In genomic region chr22:36375071-36375980, GRCh38 we compare ENCODE assay signal across 8 cellular contexts. TPM values are rescaled to one million over a fixed set of nuclear protein-coding genes. Genes with fewer than 3 reads are reported as not detected.
DNase-seq lines count a peak whose midpoint lies in the region; ATAC-seq and TF ChIP-seq lines count a peak whose summit lies in the region.

No MANE protein-coding gene starts in this region.

- CTCF ChIA-PET in HEK293 (lab: Yijun Ruan, JAX) = interaction anchor here (0.6 to 2.5 kb wide), 2 partner anchors 95 to 98 kb away, joined by 3 to 7 read pairs; no protein-coding TSS in a partner anchor
- CTCF ChIA-PET in activated CD4-positive, alpha-beta memory T cell treated with anti-CD3 and anti-CD28 coated beads, Interleukin-2, amount 10 ng/mL, durations not matched to agents 7 days and 5 days (lab: Charles Lee) = interaction anchor here (0.8 to 5.4 kb wide), 8 partner anchors 10 to 95 kb away, joined by 3 to 31 read pairs (median 4); no protein-coding TSS in a partner anchor

- H3K27ac ChIP-seq in HEK293 (ENCODE audit: extremely low read depth, low read depth, low read length) = no peak overlapping the region
- H3K27ac ChIP-seq in foreskin keratinocyte = peak overlapping the region; percentile 49
- peak overlapping the region; percentile 79 to 100 (median 98) for H3K27ac ChIP-seq in spleen

- H3K27me3 ChIP-seq in foreskin keratinocyte (no peaks in the 10 kb centered on the region), spleen (replicated peaks in 1 of 7) (no peaks in the 10 kb centered on the region), BE2C (no peaks in the 10 kb centered on the region)

- no peak for ATAC-seq in foreskin keratinocyte

- intact Hi-C loops in spleen (cut with DNase I; ENCODE audit: low total_unique reads) = no loop called here

- no peaks in the 10 kb centered on the region for H3K9me3 Mint-ChIP-seq in activated CD4-positive, alpha-beta memory T cell treated with anti-CD3 and anti-CD28 coated beads, Interleukin-2, amount 10 ng/mL, durations not matched to agents 7 days and 5 days

- H3K9me3 ChIP-seq in HEK293 (ENCODE audit: control insufficient read depth, insufficient read depth, low read depth, low read length) = no peaks in the 10 kb centered on the region
- H3K9me3 ChIP-seq in spleen = no peaks in the 10 kb centered on the region
- H3K9me3 ChIP-seq in BE2C = no peaks in the 10 kb centered on the region

- H3K4me1 Mint-ChIP-seq in activated CD4-positive, alpha-beta memory T cell treated with anti-CD3 and anti-CD28 coated beads, Interleukin-2, amount 10 ng/mL, durations not matched to agents 7 days and 5 days = peaks cover 97% of the 10 kb centered on the region

- DNase-seq in activated CD4-positive, alpha-beta memory T cell treated with anti-CD3 and anti-CD28 coated beads, Interleukin-2, amount 10 ng/mL, durations not matched to agents 7 days and 5 days = no peak
- DNase-seq in foreskin keratinocyte = peak in 1 of 2 donors; percentile 66
- no peak for DNase-seq in spleen
- no peak for DNase-seq in BE2C
- no peak for DNase-seq in kidney glomerular epithelial cell (lab: John Stamatoyannopoulos, UW)
- no peak for DNase-seq in HuH-7 (ENCODE audit: low spot score)
- DNase-seq in SIG-M5 treated with dmso at 0.1 percent for 504 hours (lab: John Stamatoyannopoulos, UW; ENCODE audit: unreplicated experiment) = no peak

- WGBS in spleen, 5 donors = 55 to 60% (median 57%) methylated on average over 7 to 9 of the region's 9 CpGs

- H3K36me3 Mint-ChIP-seq in activated CD4-positive, alpha-beta memory T cell treated with anti-CD3 and anti-CD28 coated beads, Interleukin-2, amount 10 ng/mL, durations not matched to agents 7 days and 5 days (ENCODE audit: low read depth) = peaks cover 86% of the 10 kb centered on the region

- no peak for TF ChIP-seq POLR2A in spleen (IDR thresholded peaks at IDR 0.05)

- POLR2A ChIA-PET in HEK293 (lab: Yijun Ruan, JAX) = interaction anchor here (1.3 to 6.0 kb wide), 3 partner anchors 10 to 95 kb away, joined by 3 to 33 read pairs (median 4); partner anchors contain the start of gene MYH9
- POLR2A ChIA-PET in activated CD4-positive, alpha-beta memory T cell treated with anti-CD3 and anti-CD28 coated beads, Interleukin-2, amount 10 ng/mL, durations not matched to agents 7 days and 5 days (lab: Charles Lee) = interaction anchor here (0.6 to 14.4 kb wide), 6 partner anchors 11 to 120 kb away, joined by 4 to 262 read pairs (median 50); partner anchors contain the start of gene MYH9

- peaks cover 8 to 10% of the 10 kb centered on the region in 2 experiments; a peak in 2 of 3 replicates for H3K36me3 ChIP-seq in HEK293 (ENCODE audit: control insufficient read depth in 2 of 2, insufficient read depth in 1 of 2, low read length in 2 of 2)
- peaks cover 0 to 66% (median 7%) of the 10 kb centered on the region in 6 donors for H3K36me3 ChIP-seq in spleen
- no peaks in the 10 kb centered on the region; the same call in 1 of the 2 replicates for H3K36me3 ChIP-seq in BE2C

- H3K4me1 ChIP-seq in HEK293 (ENCODE audit: control insufficient read depth, insufficient read depth, low read length) = peaks cover 13% of the 10 kb centered on the region
- peaks cover 74% of the 10 kb centered on the region for H3K4me1 ChIP-seq in foreskin keratinocyte
- peaks cover 95 to 100% (median 100%) of the 10 kb centered on the region in 6 donors for H3K4me1 ChIP-seq in spleen
- peaks cover 8% of the 10 kb centered on the region for H3K4me1 ChIP-seq in BE2C

- TF ChIP-seq CTCF in HEK293 (tag by site-specific recombination; IDR thresholded peaks at IDR 0.05) (no peak), foreskin keratinocyte (conservative IDR thresholded peaks at IDR 0.05) (no peak), spleen (IDR thresholded peaks at IDR 0.05 in 8 of 11, conservative IDR thresholded peaks at IDR 0.05 in 3 of 11) (no peak), BE2C (IDR thresholded peaks at IDR 0.05; ENCODE audit: low read depth, low read length) (no peak)

- H3K4me3 ChIP-seq in HEK293 (ENCODE audit: low read depth, low read length) = no peak overlapping the region
- peak overlapping the region in 1 of 8 donors; percentile 52 for H3K4me3 ChIP-seq in spleen
- H3K4me3 ChIP-seq in BE2C (ENCODE audit: low read depth, low read length) = no peak overlapping the region

- peak overlapping the region; percentile 45 for H3K4me3 Mint-ChIP-seq in activated CD4-positive, alpha-beta memory T cell treated with anti-CD3 and anti-CD28 coated beads, Interleukin-2, amount 10 ng/mL, durations not matched to agents 7 days and 5 days

- no peaks in the 10 kb centered on the region for H3K27me3 Mint-ChIP-seq in activated CD4-positive, alpha-beta memory T cell treated with anti-CD3 and anti-CD28 coated beads, Interleukin-2, amount 10 ng/mL, durations not matched to agents 7 days and 5 days

- H3K27ac Mint-ChIP-seq in activated CD4-positive, alpha-beta memory T cell treated with anti-CD3 and anti-CD28 coated beads, Interleukin-2, amount 10 ng/mL, durations not matched to agents 7 days and 5 days = peak overlapping the region; percentile 84

TF ChIP-seq in HEK293, 187 proteins besides CTCF, POLR2A, EP300 and RAD21:
- no peak for TF ChIP-seq ZNF16 (tag by site-specific recombination; IDR thresholded peaks at IDR 0.05; ENCODE audit: low read depth)
- 0 out of 2 replicates have a peak, but pooled peaks have one; percentile 9 for TF ChIP-seq ZIC2 (tag by site-specific recombination; IDR thresholded peaks at IDR 0.05)
- TF ChIP-seq ZNF664 (tag by site-specific recombination; IDR thresholded peaks at IDR 0.05) = peak; percentile 81
- peak; percentile 97 for TF ChIP-seq ZNF449 (tag by site-specific recombination; IDR thresholded peaks at IDR 0.05)
TF ChIP-seq in HEK293: peak in this region for 3.

RNA-seq across cellular contexts. Expression of gene MYH9, which starts 12.4 kb away (rescaled TPM):
- 100 to 1,000 TPM; 840 to 865 TPM for total RNA-seq in activated CD4-positive, alpha-beta memory T cell treated with anti-CD3 and anti-CD28 coated beads, Interleukin-2, amount 10 ng/mL, durations not matched to agents 7 days and 5 days
- 926 and 995 TPM in 2 replicates for total RNA-seq in foreskin keratinocyte
- polyA plus RNA-seq in foreskin keratinocyte = 295 and 315 TPM in 2 replicates
- total RNA-seq in spleen = 1,000 to 10,000 TPM in 4 of 7 donors, 100 to 1,000 TPM in 3; 575 to 1,376 (median 1,013) TPM
- 100 to 1,000 TPM in 1 of 3 donors, 10 to 100 TPM in 2; 59.8 to 166 (median 71.1) TPM for polyA plus RNA-seq in spleen
- polyA plus RNA-seq in BE2C (2012; ENCODE audit: insufficient read depth, insufficient read length, low read depth) = 101 TPM
